1 cellular context compared by ENCODE assay signal in the genomic region with DNA sequence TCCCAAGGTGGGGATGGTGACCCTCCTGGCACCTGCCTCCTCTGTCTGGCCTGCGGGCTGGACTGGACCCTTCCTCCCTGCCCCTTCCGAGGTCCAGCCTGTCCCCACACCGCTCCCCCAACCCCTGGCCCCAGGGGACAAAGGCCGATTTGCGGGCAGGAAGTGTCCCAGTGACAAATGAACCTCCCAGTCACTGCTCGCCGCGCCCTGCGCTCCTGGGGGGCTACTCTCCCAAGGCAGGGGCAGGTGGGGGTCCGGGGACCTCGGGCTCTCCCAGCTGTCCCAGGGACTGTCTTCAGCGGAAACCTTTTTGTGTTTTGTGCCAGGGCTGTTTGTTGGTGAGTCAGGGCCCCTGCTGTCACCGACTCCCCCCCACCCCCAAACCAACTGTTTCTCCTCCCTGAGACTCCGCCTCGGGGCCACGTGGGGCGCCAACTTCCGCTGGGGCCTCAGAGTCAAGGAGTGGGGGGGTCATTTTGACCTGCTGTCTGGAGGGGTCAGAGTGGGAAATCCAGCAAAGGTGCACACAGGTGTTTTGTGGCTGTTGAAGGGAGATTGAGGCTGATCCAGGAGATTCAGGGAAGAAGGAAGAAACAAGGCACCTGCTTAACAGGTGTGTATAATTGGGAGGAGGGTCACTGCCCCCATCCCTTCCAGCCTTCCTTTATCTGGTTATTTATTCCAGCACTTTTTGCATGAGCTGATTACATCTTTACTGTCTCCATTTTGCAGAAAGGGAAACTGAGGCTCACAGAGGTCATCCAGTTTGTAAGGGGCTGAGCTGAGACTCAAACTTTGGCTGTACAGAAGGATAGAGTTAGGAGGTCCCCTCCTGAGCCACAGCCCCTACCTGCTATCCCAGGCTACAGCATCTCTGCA.
TF ChIP-seq lines count a peak whose summit lies in the region.

No MANE protein-coding gene starts in this region.

TF ChIP-seq in K562, 482 proteins besides CTCF, POLR2A, EP300 and RAD21 (continued from another document and continues in another):
- TF ChIP-seq, protein P1, sequence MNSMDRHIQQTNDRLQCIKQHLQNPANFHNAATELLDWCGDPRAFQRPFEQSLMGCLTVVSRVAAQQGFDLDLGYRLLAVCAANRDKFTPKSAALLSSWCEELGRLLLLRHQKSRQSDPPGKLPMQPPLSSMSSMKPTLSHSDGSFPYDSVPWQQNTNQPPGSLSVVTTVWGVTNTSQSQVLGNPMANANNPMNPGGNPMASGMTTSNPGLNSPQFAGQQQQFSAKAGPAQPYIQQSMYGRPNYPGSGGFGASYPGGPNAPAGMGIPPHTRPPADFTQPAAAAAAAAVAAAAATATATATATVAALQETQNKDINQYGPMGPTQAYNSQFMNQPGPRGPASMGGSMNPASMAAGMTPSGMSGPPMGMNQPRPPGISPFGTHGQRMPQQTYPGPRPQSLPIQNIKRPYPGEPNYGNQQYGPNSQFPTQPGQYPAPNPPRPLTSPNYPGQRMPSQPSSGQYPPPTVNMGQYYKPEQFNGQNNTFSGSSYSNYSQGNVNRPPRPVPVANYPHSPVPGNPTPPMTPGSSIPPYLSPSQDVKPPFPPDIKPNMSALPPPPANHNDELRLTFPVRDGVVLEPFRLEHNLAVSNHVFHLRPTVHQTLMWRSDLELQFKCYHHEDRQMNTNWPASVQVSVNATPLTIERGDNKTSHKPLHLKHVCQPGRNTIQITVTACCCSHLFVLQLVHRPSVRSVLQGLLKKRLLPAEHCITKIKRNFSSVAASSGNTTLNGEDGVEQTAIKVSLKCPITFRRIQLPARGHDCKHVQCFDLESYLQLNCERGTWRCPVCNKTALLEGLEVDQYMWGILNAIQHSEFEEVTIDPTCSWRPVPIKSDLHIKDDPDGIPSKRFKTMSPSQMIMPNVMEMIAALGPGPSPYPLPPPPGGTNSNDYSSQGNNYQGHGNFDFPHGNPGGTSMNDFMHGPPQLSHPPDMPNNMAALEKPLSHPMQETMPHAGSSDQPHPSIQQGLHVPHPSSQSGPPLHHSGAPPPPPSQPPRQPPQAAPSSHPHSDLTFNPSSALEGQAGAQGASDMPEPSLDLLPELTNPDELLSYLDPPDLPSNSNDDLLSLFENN (IDR thresholded peaks at IDR 0.05; ENCODE audit: low read depth in 2 of 2, low read length in 2 of 2): no peak
- TF ChIP-seq, protein P2, sequence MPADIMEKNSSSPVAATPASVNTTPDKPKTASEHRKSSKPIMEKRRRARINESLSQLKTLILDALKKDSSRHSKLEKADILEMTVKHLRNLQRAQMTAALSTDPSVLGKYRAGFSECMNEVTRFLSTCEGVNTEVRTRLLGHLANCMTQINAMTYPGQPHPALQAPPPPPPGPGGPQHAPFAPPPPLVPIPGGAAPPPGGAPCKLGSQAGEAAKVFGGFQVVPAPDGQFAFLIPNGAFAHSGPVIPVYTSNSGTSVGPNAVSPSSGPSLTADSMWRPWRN (IDR thresholded peaks at IDR 0.05; ENCODE audit: low read depth): no peak
- peak; percentile 60 for TF ChIP-seq FIP1L1 (IDR thresholded peaks at IDR 0.05; ENCODE audit: low read depth, low read length, poor library complexity, severe bottlenecking)
- TF ChIP-seq, protein P3, sequence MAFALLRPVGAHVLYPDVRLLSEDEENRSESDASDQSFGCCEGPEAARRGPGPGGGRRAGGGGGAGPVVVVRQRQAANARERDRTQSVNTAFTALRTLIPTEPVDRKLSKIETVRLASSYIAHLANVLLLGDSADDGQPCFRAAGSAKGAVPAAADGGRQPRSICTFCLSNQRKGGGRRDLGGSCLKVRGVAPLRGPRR (CRISPR knock-in tag; IDR thresholded peaks at IDR 0.05): no peak
- TF ChIP-seq SAFB2 (IDR thresholded peaks at IDR 0.05; ENCODE audit: borderline replicate concordance, low read depth, low read length, severe bottlenecking): no peak
- no peak for TF ChIP-seq NCOA6 (IDR thresholded peaks at IDR 0.05)
- peak; percentile 74 for TF ChIP-seq ETV1 (tag; conservative IDR thresholded peaks at IDR 0.05; ENCODE audit: low read depth)
- TF ChIP-seq RBM17 (IDR thresholded peaks at IDR 0.05; ENCODE audit: borderline replicate concordance, low read depth, low read length): no peak
- TF ChIP-seq, protein P4, sequence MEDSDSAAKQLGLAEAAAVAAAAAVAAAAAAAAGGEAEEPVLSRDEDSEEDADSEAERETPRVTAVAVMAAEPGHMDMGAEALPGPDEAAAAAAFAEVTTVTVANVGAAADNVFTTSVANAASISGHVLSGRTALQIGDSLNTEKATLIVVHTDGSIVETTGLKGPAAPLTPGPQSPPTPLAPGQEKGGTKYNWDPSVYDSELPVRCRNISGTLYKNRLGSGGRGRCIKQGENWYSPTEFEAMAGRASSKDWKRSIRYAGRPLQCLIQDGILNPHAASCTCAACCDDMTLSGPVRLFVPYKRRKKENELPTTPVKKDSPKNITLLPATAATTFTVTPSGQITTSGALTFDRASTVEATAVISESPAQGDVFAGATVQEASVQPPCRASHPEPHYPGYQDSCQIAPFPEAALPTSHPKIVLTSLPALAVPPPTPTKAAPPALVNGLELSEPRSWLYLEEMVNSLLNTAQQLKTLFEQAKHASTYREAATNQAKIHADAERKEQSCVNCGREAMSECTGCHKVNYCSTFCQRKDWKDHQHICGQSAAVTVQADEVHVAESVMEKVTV (CRISPR knock-in tag; IDR thresholded peaks at IDR 0.05): no peak
- 0 out of 2 replicates have a peak, but pooled peaks have one; percentile 35 for TF ChIP-seq SMARCA4 (IDR thresholded peaks at IDR 0.05)
- TF ChIP-seq ZFX (CRISPR knock-in tag; IDR thresholded peaks at IDR 0.05): peak; percentile 46
- no peak for TF ChIP-seq CAMTA2 (CRISPR knock-in tag; conservative IDR thresholded peaks at IDR 0.05)
- TF ChIP-seq HLTF (IDR thresholded peaks at IDR 0.05): no peak
- TF ChIP-seq, protein P5, sequence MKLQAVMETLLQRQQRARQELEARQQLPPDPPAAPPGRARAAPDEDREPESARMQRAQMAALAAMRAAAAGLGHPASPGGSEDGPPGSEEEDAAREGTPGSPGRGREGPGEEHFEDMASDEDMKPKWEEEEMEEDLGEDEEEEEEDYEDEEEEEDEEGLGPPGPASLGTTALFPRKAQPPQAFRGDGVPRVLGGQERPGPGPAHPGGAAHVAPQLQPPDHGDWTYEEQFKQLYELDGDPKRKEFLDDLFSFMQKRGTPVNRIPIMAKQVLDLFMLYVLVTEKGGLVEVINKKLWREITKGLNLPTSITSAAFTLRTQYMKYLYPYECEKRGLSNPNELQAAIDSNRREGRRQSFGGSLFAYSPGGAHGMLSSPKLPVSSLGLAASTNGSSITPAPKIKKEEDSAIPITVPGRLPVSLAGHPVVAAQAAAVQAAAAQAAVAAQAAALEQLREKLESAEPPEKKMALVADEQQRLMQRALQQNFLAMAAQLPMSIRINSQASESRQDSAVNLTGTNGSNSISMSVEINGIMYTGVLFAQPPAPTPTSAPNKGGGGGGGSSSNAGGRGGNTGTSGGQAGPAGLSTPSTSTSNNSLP (IDR thresholded peaks at IDR 0.05; ENCODE audit: borderline replicate concordance, low read depth, low read length): no peak
- TF ChIP-seq, protein P6, sequence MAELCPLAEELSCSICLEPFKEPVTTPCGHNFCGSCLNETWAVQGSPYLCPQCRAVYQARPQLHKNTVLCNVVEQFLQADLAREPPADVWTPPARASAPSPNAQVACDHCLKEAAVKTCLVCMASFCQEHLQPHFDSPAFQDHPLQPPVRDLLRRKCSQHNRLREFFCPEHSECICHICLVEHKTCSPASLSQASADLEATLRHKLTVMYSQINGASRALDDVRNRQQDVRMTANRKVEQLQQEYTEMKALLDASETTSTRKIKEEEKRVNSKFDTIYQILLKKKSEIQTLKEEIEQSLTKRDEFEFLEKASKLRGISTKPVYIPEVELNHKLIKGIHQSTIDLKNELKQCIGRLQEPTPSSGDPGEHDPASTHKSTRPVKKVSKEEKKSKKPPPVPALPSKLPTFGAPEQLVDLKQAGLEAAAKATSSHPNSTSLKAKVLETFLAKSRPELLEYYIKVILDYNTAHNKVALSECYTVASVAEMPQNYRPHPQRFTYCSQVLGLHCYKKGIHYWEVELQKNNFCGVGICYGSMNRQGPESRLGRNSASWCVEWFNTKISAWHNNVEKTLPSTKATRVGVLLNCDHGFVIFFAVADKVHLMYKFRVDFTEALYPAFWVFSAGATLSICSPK (IDR thresholded peaks at IDR 0.05; ENCODE audit: borderline replicate concordance): no peak
- no peak for TF ChIP-seq EZH2 (IDR thresholded peaks at IDR 0.05; ENCODE audit: borderline replicate concordance, low read depth, low read length)
- no peak; a peak in 1 of 4 replicates for TF ChIP-seq NRF1 (conservative IDR thresholded peaks at IDR 0.05 in 1 of 2, IDR thresholded peaks at IDR 0.05 in 1 of 2)
- no peak for TF ChIP-seq ZNF408 (CRISPR knock-in tag; IDR thresholded peaks at IDR 0.05; ENCODE audit: low read depth)
- no peak for TF ChIP-seq CREBBP (IDR thresholded peaks at IDR 0.05; ENCODE audit: low read depth, low read length)
- no peak for TF ChIP-seq TAF7 (tag; IDR thresholded peaks at IDR 0.05)
- TF ChIP-seq NCOA4 (IDR thresholded peaks at IDR 0.05; ENCODE audit: partially characterized antibody): no peak
- TF ChIP-seq, protein P7, sequence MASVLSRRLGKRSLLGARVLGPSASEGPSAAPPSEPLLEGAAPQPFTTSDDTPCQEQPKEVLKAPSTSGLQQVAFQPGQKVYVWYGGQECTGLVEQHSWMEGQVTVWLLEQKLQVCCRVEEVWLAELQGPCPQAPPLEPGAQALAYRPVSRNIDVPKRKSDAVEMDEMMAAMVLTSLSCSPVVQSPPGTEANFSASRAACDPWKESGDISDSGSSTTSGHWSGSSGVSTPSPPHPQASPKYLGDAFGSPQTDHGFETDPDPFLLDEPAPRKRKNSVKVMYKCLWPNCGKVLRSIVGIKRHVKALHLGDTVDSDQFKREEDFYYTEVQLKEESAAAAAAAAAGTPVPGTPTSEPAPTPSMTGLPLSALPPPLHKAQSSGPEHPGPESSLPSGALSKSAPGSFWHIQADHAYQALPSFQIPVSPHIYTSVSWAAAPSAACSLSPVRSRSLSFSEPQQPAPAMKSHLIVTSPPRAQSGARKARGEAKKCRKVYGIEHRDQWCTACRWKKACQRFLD (CRISPR knock-in tag; IDR thresholded peaks at IDR 0.05): no peak
- no peak for TF ChIP-seq CBX8 (IDR thresholded peaks at IDR 0.05; ENCODE audit: borderline replicate concordance, extremely low read depth, low read depth, low read length, poor library complexity, severe bottlenecking)
- no peak for TF ChIP-seq ZNF140 (CRISPR knock-in tag; IDR thresholded peaks at IDR 0.05)
- no peak for TF ChIP-seq TEAD4 (IDR thresholded peaks at IDR 0.05; ENCODE audit: low read length)
- no peak for TF ChIP-seq TEAD4 (CRISPR knock-in tag; IDR thresholded peaks at IDR 0.05; ENCODE audit: borderline replicate concordance)
- no peak for TF ChIP-seq MCM2 (IDR thresholded peaks at IDR 0.05; ENCODE audit: low read depth)
- TF ChIP-seq ZFPM2 (CRISPR knock-in tag; IDR thresholded peaks at IDR 0.05): no peak
- no peak for TF ChIP-seq ZNF384 (IDR thresholded peaks at IDR 0.05; ENCODE audit: low read depth, low read length)
- no peak for TF ChIP-seq ZNF586 (CRISPR knock-in tag; conservative IDR thresholded peaks at IDR 0.05)
- TF ChIP-seq, protein P8, sequence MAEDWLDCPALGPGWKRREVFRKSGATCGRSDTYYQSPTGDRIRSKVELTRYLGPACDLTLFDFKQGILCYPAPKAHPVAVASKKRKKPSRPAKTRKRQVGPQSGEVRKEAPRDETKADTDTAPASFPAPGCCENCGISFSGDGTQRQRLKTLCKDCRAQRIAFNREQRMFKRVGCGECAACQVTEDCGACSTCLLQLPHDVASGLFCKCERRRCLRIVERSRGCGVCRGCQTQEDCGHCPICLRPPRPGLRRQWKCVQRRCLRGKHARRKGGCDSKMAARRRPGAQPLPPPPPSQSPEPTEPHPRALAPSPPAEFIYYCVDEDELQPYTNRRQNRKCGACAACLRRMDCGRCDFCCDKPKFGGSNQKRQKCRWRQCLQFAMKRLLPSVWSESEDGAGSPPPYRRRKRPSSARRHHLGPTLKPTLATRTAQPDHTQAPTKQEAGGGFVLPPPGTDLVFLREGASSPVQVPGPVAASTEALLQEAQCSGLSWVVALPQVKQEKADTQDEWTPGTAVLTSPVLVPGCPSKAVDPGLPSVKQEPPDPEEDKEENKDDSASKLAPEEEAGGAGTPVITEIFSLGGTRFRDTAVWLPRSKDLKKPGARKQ (CRISPR knock-in tag; IDR thresholded peaks at IDR 0.05): no peak
- TF ChIP-seq, protein P9, sequence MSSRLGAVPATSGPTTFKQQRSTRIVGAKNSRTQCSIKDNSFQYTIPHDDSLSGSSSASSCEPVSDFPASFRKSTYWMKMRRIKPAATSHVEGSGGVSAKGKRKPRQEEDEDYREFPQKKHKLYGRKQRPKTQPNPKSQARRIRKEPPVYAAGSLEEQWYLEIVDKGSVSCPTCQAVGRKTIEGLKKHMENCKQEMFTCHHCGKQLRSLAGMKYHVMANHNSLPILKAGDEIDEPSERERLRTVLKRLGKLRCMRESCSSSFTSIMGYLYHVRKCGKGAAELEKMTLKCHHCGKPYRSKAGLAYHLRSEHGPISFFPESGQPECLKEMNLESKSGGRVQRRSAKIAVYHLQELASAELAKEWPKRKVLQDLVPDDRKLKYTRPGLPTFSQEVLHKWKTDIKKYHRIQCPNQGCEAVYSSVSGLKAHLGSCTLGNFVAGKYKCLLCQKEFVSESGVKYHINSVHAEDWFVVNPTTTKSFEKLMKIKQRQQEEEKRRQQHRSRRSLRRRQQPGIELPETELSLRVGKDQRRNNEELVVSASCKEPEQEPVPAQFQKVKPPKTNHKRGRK (tag; IDR thresholded peaks at IDR 0.05): no peak
- TF ChIP-seq ZNF124 (CRISPR knock-in tag; IDR thresholded peaks at IDR 0.05): no peak
- TF ChIP-seq, protein P10, sequence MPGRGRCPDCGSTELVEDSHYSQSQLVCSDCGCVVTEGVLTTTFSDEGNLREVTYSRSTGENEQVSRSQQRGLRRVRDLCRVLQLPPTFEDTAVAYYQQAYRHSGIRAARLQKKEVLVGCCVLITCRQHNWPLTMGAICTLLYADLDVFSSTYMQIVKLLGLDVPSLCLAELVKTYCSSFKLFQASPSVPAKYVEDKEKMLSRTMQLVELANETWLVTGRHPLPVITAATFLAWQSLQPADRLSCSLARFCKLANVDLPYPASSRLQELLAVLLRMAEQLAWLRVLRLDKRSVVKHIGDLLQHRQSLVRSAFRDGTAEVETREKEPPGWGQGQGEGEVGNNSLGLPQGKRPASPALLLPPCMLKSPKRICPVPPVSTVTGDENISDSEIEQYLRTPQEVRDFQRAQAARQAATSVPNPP (IDR thresholded peaks at IDR 0.05; ENCODE audit: borderline replicate concordance, insufficient read depth, insufficient read length): no peak
- TF ChIP-seq, protein P11, sequence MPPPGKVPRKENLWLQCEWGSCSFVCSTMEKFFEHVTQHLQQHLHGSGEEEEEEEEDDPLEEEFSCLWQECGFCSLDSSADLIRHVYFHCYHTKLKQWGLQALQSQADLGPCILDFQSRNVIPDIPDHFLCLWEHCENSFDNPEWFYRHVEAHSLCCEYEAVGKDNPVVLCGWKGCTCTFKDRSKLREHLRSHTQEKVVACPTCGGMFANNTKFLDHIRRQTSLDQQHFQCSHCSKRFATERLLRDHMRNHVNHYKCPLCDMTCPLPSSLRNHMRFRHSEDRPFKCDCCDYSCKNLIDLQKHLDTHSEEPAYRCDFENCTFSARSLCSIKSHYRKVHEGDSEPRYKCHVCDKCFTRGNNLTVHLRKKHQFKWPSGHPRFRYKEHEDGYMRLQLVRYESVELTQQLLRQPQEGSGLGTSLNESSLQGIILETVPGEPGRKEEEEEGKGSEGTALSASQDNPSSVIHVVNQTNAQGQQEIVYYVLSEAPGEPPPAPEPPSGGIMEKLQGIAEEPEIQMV (tag; conservative IDR thresholded peaks at IDR 0.05; ENCODE audit: low read depth): no peak
- no peak for TF ChIP-seq ZNF3 (CRISPR knock-in tag; IDR thresholded peaks at IDR 0.05)
- TF ChIP-seq GTF2A2 (tag; IDR thresholded peaks at IDR 0.05): no peak
- TF ChIP-seq TSC22D4 (tag; IDR thresholded peaks at IDR 0.05): no peak
- TF ChIP-seq NR2F6 (CRISPR knock-in tag; IDR thresholded peaks at IDR 0.05): no peak
